Comparison of ENCODE assay signal across 32 cellular contexts in the genomic region with DNA sequence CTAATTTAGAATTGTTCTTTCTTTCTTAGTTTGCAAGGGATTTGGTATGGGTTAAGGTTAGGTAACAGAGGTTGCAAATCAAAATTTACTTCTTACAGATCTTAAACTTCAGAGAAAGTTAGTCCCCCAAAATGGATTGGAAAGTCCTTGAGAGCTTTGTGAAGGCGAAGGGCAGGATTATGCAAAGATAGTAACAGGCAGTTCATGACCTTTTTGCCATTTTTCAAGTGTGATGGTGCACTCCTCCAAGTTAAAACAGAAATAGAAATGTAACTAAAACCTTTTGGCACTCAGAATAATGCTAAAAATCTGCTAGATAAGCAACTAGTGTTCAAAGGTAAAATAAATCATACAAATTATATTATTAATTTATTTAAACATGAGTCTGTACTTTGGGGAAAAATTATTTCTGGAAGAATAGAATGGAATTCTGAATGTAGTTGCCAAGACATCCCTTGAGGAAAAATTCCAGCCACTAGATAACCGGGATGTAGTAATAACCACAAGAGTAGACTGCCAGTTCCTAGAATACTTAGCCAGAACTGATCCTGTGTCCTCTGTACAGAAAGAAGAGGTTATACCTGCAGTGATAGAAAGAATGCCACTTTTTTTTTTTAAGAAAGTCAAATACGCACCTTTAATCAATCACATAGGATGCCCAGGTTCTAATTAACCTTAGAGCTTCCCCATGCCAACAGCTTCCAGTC. TPM values are rescaled to one million over a fixed set of nuclear protein-coding genes. Genes with fewer than 3 reads are reported as not detected.
"Had no signal": no experiment of that assay in that cellular context is flagged by ENCODE, and none has a peak within 500 bp of the region (broad histone marks: within the 10 kb centered on the region; RNA-seq: fewer than 3 reads in every experiment).

No MANE protein-coding gene starts in this region.

- DNase-seq: activated CD4-positive, alpha-beta T cell treated with anti-CD3 and anti-CD28 coated beads for 48 hours; activated CD4-positive, alpha-beta T cell treated with anti-CD3 and anti-CD28 coated beads, Interleukin-2, amount 50 U/mL, for 4 hours; activated CD4-positive, CD25-positive, alpha-beta regulatory T cell treated with anti-CD3 and anti-CD28 coated beads, Interleukin-2, amount 50 U/mL, for 72 hours; activated CD8-positive, alpha-beta memory T cell treated with anti-CD3 and anti-CD28 coated beads, Interleukin-2, amount 50 U/mL, for 48 hours; activated CD8-positive, alpha-beta T cell treated with anti-CD3 and anti-CD28 coated beads, Interleukin-2, amount 10 ng/mL, durations not matched to agents 7 days and 5 days; activated naive CD4-positive, alpha-beta T cell treated with anti-CD3 and anti-CD28 coated beads, Interleukin-2, amount 50 U/mL, for 16 hours; activated naive CD8-positive, alpha-beta T cell treated with anti-CD3 and anti-CD28 coated beads, Interleukin-2, amount 10 ng/mL, durations not matched to agents 7 days and 5 days; activated T-cell treated with anti-CD3 and anti-CD28 coated beads, Interleukin-2, amount 50 U/mL, for 1 hour; anterior cingulate cortex; body of pancreas; NCI-H1092 treated with DMSO at 0.1 percent for 48 hours; NCI-H1417 treated with DMSO at 0.1 percent for 48 hours; NCI-H1694; NCI-H2029; NCI-H2107; NCI-H2171 treated with DMSO at 0.1 percent for 48 hours; NCI-H345; NCI-H510A; NCI-H69; NK-92 treated with Interleukin-12 subunit alpha and Interleukin-12 subunit beta, amount 100 ng/mL, for 24 hours; OCI-M1; RPMI8226; SHP77 had no signal

- H3K27me3 ChIP-seq: adrenal gland, body of pancreas, SJSA1 had no signal

- H3K9me3 ChIP-seq: adrenal gland, body of pancreas, SJSA1 had no signal

- H3K4me1 ChIP-seq: body of pancreas, SJSA1 had no signal

- H3K9me3 Mint-ChIP-seq: activated naive CD8-positive, alpha-beta T cell treated with anti-CD3 and anti-CD28 coated beads, Interleukin-2, amount 10 ng/mL, durations not matched to agents 7 days and 5 days; T-helper 1 cell treated with Interleukin-12 subunit alpha and Interleukin-12 subunit beta and Interleukin-4 antibody, amounts not matched to agents 30 μg/mL and 1 μg/mL, for 36 hours had no signal

- ATAC-seq: activated CD8-positive, alpha-beta T cell treated with anti-CD3 and anti-CD28 coated beads, Interleukin-2, amount 10 ng/mL, durations not matched to agents 7 days and 5 days; body of pancreas; Panc1; SK-N-SH treated with all-trans-retinoic acid at 6 μM for 48 hours; WTC11 had no signal

- H3K4me3 ChIP-seq: adrenal gland, body of pancreas, SJSA1 had no signal

- H3K36me3 ChIP-seq: adrenal gland, SJSA1 had no signal

- H3K27ac Mint-ChIP-seq: activated CD8-positive, alpha-beta T cell treated with anti-CD3 and anti-CD28 coated beads, Interleukin-2, amount 10 ng/mL, durations not matched to agents 7 days and 5 days; activated naive CD8-positive, alpha-beta T cell treated with anti-CD3 and anti-CD28 coated beads, Interleukin-2, amount 10 ng/mL, durations not matched to agents 7 days and 5 days; T-helper 1 cell treated with Interleukin-12 subunit alpha and Interleukin-12 subunit beta and Interleukin-4 antibody, amounts not matched to agents 30 μg/mL and 1 μg/mL, for 36 hours; WTC11 had no signal

- H3K36me3 Mint-ChIP-seq: activated naive CD8-positive, alpha-beta T cell treated with anti-CD3 and anti-CD28 coated beads, Interleukin-2, amount 10 ng/mL, durations not matched to agents 7 days and 5 days; WTC11 had no signal

- H3K4me1 Mint-ChIP-seq: activated naive CD8-positive, alpha-beta T cell treated with anti-CD3 and anti-CD28 coated beads, Interleukin-2, amount 10 ng/mL, durations not matched to agents 7 days and 5 days; WTC11 had no signal

- H3K4me3 Mint-ChIP-seq: activated CD8-positive, alpha-beta T cell treated with anti-CD3 and anti-CD28 coated beads, Interleukin-2, amount 10 ng/mL, durations not matched to agents 7 days and 5 days; activated naive CD8-positive, alpha-beta T cell treated with anti-CD3 and anti-CD28 coated beads, Interleukin-2, amount 10 ng/mL, durations not matched to agents 7 days and 5 days; T-helper 1 cell treated with Interleukin-12 subunit alpha and Interleukin-12 subunit beta and Interleukin-4 antibody, amounts not matched to agents 30 μg/mL and 1 μg/mL, for 36 hours; WTC11 had no signal

- H3K27ac ChIP-seq: adrenal gland, body of pancreas, KMS-11, SJSA1 had no signal

RNA-seq across cellular contexts. Expression of a gene that starts 31.8 kb away (rescaled TPM):
- total RNA-seq: activated CD8-positive, alpha-beta T cell treated with anti-CD3 and anti-CD28 coated beads, Interleukin-2, amount 10 ng/mL, durations not matched to agents 7 days and 5 days; activated naive CD8-positive, alpha-beta T cell treated with anti-CD3 and anti-CD28 coated beads, Interleukin-2, amount 10 ng/mL, durations not matched to agents 7 days and 5 days; MCF 10A had no signal

RNA-seq across cellular contexts. Expression of a gene that starts 35.2 kb away (rescaled TPM):
- total RNA-seq: activated CD8-positive, alpha-beta T cell treated with anti-CD3 and anti-CD28 coated beads, Interleukin-2, amount 10 ng/mL, durations not matched to agents 7 days and 5 days; activated naive CD8-positive, alpha-beta T cell treated with anti-CD3 and anti-CD28 coated beads, Interleukin-2, amount 10 ng/mL, durations not matched to agents 7 days and 5 days; body of pancreas; bronchial epithelial cell; SJSA1 had no signal
